Comparison of ENCODE assay signal across 8 cellular contexts in genomic region chr14:81221579-81222102, GRCh38. TPM values are rescaled to one million over a fixed set of nuclear protein-coding genes. Genes with fewer than 3 reads are reported as not detected.
DNase-seq lines count a peak whose midpoint lies in the region; ATAC-seq, FAIRE-seq and TF ChIP-seq lines count a peak whose summit lies in the region.

No MANE protein-coding gene starts in this region.

- DNase-seq in GM12891 (ENCODE audit: insufficient read length, low spot score) (no peak), neural crest cell (ENCODE audit: low read depth, low spot score) (no peak)
- DNase-seq in effector memory CD8-positive, alpha-beta T cell = no peak
- no peak for DNase-seq in stimulated activated CD4-positive, alpha-beta T cell treated with anti-CD3 and anti-CD28 coated beads, Interleukin-4, amount 100 ng/mL, for 1 hour

- H3K4me1 Mint-ChIP-seq in effector memory CD8-positive, alpha-beta T cell (ENCODE audit: low read depth in 2 of 2) = peaks cover 13 to 19% of the 10 kb centered on the region in 2 donors
- H3K4me1 Mint-ChIP-seq in neural crest cell = peaks cover 38% of the 10 kb centered on the region

- FAIRE-seq in GM12891 (lab: Jason Lieb, UNC) = peak; percentile 40

- peak overlapping the region; percentile 98 to 100 for H3K27ac Mint-ChIP-seq in effector memory CD8-positive, alpha-beta T cell
- H3K27ac Mint-ChIP-seq in neural crest cell (ENCODE audit: unreplicated experiment) = peak overlapping the region; percentile 98

- peak overlapping the region; percentile 99 for H3K4me3 ChIP-seq in OCI-LY3 (ENCODE audit: low read length)

- peaks cover 39% of the 10 kb centered on the region for H3K36me3 Mint-ChIP-seq in effector memory CD8-positive, alpha-beta T cell (ENCODE audit: insufficient read depth)
- peaks cover 4% of the 10 kb centered on the region for H3K36me3 Mint-ChIP-seq in neural crest cell (ENCODE audit: low read depth)

- H3K27me3 Mint-ChIP-seq in effector memory CD8-positive, alpha-beta T cell = no peaks in the 10 kb centered on the region
- H3K27me3 Mint-ChIP-seq in neural crest cell (ENCODE audit: low read depth) = peaks cover 8% of the 10 kb centered on the region

- H3K4me2 ChIP-seq in OCI-LY3 (ENCODE audit: low read length) = peak overlapping the region; percentile 86

- peaks cover 20% of the 10 kb centered on the region for H3K4me1 ChIP-seq in OCI-LY3 (ENCODE audit: low read length)

- H3K4me3 Mint-ChIP-seq in effector memory CD8-positive, alpha-beta T cell = peak overlapping the region; percentile 99
- peak overlapping the region; percentile 99 for H3K4me3 Mint-ChIP-seq in neural crest cell

- peaks cover 4% of the 10 kb centered on the region; the same call in 1 of the 2 replicates for H3K9me3 ChIP-seq in OCI-LY3 (ENCODE audit: insufficient read depth, low read length)

- peak overlapping the region; percentile 73 for H2AFZ ChIP-seq in OCI-LY3 (ENCODE audit: low read depth, low read length)

- H3K36me3 ChIP-seq in OCI-LY3 (replicated peaks; ENCODE audit: low read depth, low read length) = peaks cover 12% of the 10 kb centered on the region

- H3K27me3 ChIP-seq in OCI-LY3 (ENCODE audit: low read depth, low read length) = no peaks in the 10 kb centered on the region

- peaks cover 24% of the 10 kb centered on the region for H4K20me1 ChIP-seq in OCI-LY3 (ENCODE audit: insufficient read depth, low read length)

- ATAC-seq in effector memory CD8-positive, alpha-beta T cell (replicated peaks) = no peak
- ATAC-seq in GM19328 (IDR thresholded peaks at IDR 0.05; ENCODE audit: unreplicated experiment) (no peak), HG03520 (IDR thresholded peaks at IDR 0.05; ENCODE audit: unreplicated experiment) (no peak), HG03354 (IDR thresholded peaks at IDR 0.05; ENCODE audit: poor library complexity, severe bottlenecking, unreplicated experiment) (no peak)

- no peak for TF ChIP-seq POLR2A in GM12891 (IDR thresholded peaks at IDR 0.05; ENCODE audit: low read depth, low read length)

- peak overlapping the region; percentile 71 for H3K9ac ChIP-seq in OCI-LY3 (ENCODE audit: low read length)

- peaks cover 40% of the 10 kb centered on the region for H3K79me2 ChIP-seq in OCI-LY3 (ENCODE audit: low read length)

- TF ChIP-seq CTCF in OCI-LY3 (IDR thresholded peaks at IDR 0.05; ENCODE audit: low read depth, low read length) (no peak), neural crest cell (conservative IDR thresholded peaks at IDR 0.05) (no peak)

- H3K9me3 Mint-ChIP-seq in effector memory CD8-positive, alpha-beta T cell = peaks cover 0 to 2% of the 10 kb centered on the region in 2 donors
- no peaks in the 10 kb centered on the region for H3K9me3 Mint-ChIP-seq in neural crest cell

- peak overlapping the region; percentile 87 for H3K27ac ChIP-seq in OCI-LY3 (ENCODE audit: low read length)

TF ChIP-seq in GM12891, 5 proteins besides CTCF, POLR2A, EP300 and RAD21:
- no peak for TF ChIP-seq PAX5 (IDR thresholded peaks at IDR 0.05; ENCODE audit: insufficient read depth, low read length, severe bottlenecking)
- no peak for TF ChIP-seq POU2F2 (IDR thresholded peaks at IDR 0.05; ENCODE audit: low read depth, low read length)
- TF ChIP-seq SPI1 (IDR thresholded peaks at IDR 0.05; ENCODE audit: low read depth, low read length) = no peak
- no peak for TF ChIP-seq TAF1 (IDR thresholded peaks at IDR 0.05; ENCODE audit: low read depth, low read length)
- TF ChIP-seq POLR2AphosphoS5 (IDR thresholded peaks at IDR 0.05; ENCODE audit: low read depth, low read length) = no peak

RNA-seq across cellular contexts. Expression of gene GTF2A1, which starts 0.9 kb away (rescaled TPM):
- polyA plus RNA-seq in GM12891 (2012; ENCODE audit: low read depth, missing spikeins) = 7.8 TPM
- total RNA-seq in neural crest cell = 42.0 and 42.7 TPM in 2 replicates
